In the genomic region with DNA sequence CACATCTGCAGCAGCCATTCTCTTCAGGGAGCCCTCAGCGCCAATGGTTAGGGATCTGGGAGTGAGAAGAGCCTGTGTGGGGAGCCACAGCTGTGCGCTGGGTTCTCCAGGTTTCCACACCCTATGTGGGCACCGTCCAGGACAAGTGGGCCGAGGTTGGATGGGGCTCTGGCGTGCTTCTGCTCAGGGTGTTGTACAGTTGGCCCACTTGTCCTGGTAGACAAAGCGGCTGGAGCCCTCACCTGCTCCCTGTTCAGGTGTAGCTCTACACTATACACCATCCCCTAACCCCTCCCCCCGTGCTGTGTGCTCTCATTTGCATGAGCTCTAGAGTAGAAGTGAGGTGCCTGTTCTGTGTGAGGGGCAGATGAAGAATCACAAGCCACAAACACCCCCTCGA, we compare ENCODE assay signal across 13 cellular contexts. TPM values are rescaled to one million over a fixed set of nuclear protein-coding genes. Genes with fewer than 3 reads are reported as not detected.
DNase-seq lines count a peak whose midpoint lies in the region; ATAC-seq and TF ChIP-seq lines count a peak whose summit lies in the region.
"Had no signal": no experiment of that assay in that cellular context is flagged by ENCODE, and none has a peak within 500 bp of the region (broad histone marks: within the 10 kb centered on the region; RNA-seq: fewer than 3 reads in every experiment).

No MANE protein-coding gene starts in this region.

- H3K27me3 Mint-ChIP-seq in T-helper 17 cell = no peaks in the 10 kb centered on the region
- no peaks in the 10 kb centered on the region for H3K27me3 Mint-ChIP-seq in osteocyte (ENCODE audit: unreplicated experiment)

- intact Hi-C loops in Right ventricle myocardium superior (cut with DNase I) = no loop called here

- DNase-seq in right atrium auricular region (ENCODE audit: low spot score) = peak; percentile 32
- no peak for DNase-seq in Right ventricle myocardium superior
- DNase-seq in T-helper 17 cell = no peak
- DNase-seq in osteocyte (ENCODE audit: extremely low spot score, unreplicated experiment) = peak; percentile 78
- DNase-seq in amniotic stem cell (lab: John Stamatoyannopoulos, UW) = no peak
- no peak for DNase-seq in stimulated activated CD4-positive, alpha-beta T cell treated with anti-CD3 and anti-CD28 coated beads, Interleukin-12 subunit alpha, Interleukin-12 subunit beta, amount 100 ng/mL, for 4 hours
- DNase-seq in 8988T = no peak
- DNase-seq: BE2C, DMS53, H7, IMR-90 had no signal

- H3K27ac ChIP-seq in right atrium auricular region = no peak overlapping the region
- H3K27ac ChIP-seq: A549 had no signal

- TF ChIP-seq CTCF in right atrium auricular region (IDR thresholded peaks at IDR 0.05) = no peak
- no peak for TF ChIP-seq CTCF in osteocyte (IDR thresholded peaks at IDR 0.05)

- H3K36me3 Mint-ChIP-seq in T-helper 17 cell (ENCODE audit: low read depth) (peaks cover 12% of the 10 kb centered on the region), osteocyte (ENCODE audit: unreplicated experiment) (peaks cover 45% of the 10 kb centered on the region)

- H3K4me1 ChIP-seq in right atrium auricular region = peaks cover 2 to 19% of the 10 kb centered on the region in 2 donors
- H3K4me1 ChIP-seq: BE2C had no signal

- peaks cover 64% of the 10 kb centered on the region for H3K36me3 ChIP-seq in right atrium auricular region

- H3K4me3 Mint-ChIP-seq in T-helper 17 cell (no peak overlapping the region), osteocyte (ENCODE audit: unreplicated experiment) (no peak overlapping the region)
- H3K4me3 Mint-ChIP-seq: GM23338 had no signal

- no peaks in the 10 kb centered on the region for H3K27me3 ChIP-seq in right atrium auricular region
- H3K27me3 ChIP-seq: BE2C had no signal

- H3K9me3 Mint-ChIP-seq in osteocyte (ENCODE audit: unreplicated experiment) = no peaks in the 10 kb centered on the region
- H3K9me3 Mint-ChIP-seq: GM23338 had no signal

- peaks cover 40% of the 10 kb centered on the region for H3K4me1 Mint-ChIP-seq in T-helper 17 cell
- H3K4me1 Mint-ChIP-seq in osteocyte (ENCODE audit: unreplicated experiment) = peaks cover 17% of the 10 kb centered on the region

- H3K27ac Mint-ChIP-seq in T-helper 17 cell (peak overlapping the region; percentile 24), osteocyte (ENCODE audit: unreplicated experiment) (no peak overlapping the region)
- H3K27ac Mint-ChIP-seq: GM23338 had no signal

- H3K9me3 ChIP-seq in right atrium auricular region (no peaks in the 10 kb centered on the region), T-helper 17 cell (ENCODE audit: control insufficient read depth, low read length, poor library complexity, severe bottlenecking) (no peaks in the 10 kb centered on the region)
- H3K9me3 ChIP-seq: A549, BE2C had no signal

- no peak for ATAC-seq in Right ventricle myocardium superior (ENCODE audit: poor library complexity)
- ATAC-seq in T-helper 17 cell = no peak
- ATAC-seq: A549, GM23338 had no signal

- H3K4me3 ChIP-seq in right atrium auricular region = no peak overlapping the region
- H3K4me3 ChIP-seq: A549, GM23338 had no signal

RNA-seq across cellular contexts. Expression of gene SH3BP5L, which starts 12.2 kb away (rescaled TPM):
- total RNA-seq in right atrium auricular region (10 to 100 TPM; 13.6 to 18.5 TPM), Right ventricle myocardium superior (19.8 TPM), T-helper 17 cell (10 to 100 TPM; 13.3 to 20.0 TPM), osteocyte (32.4 and 33.2 TPM in 2 replicates)

RNA-seq across cellular contexts. Expression of gene ZNF672, which starts 24.5 kb away (rescaled TPM):
- 10 to 100 TPM; 55.3 to 59.1 TPM for total RNA-seq in right atrium auricular region
- total RNA-seq in Right ventricle myocardium superior = 41.7 TPM
- 10 to 100 TPM; 23.1 to 28.8 TPM for total RNA-seq in T-helper 17 cell
- total RNA-seq in osteocyte = 21.1 and 24.1 TPM in 2 replicates

RNA-seq across cellular contexts. Expression of gene ZNF692, which starts 45.3 kb away (rescaled TPM):
- total RNA-seq in right atrium auricular region (10 to 100 TPM in 1 of 2 donors, 1 to 10 TPM in 1; 9.7 to 11.8 TPM), Right ventricle myocardium superior (20.4 TPM), T-helper 17 cell (10 to 100 TPM; 35.0 to 41.4 TPM), osteocyte (32.1 and 39.9 TPM in 2 replicates)

RNA-seq across cellular contexts. Expression of gene LYPD8, which starts 58.0 kb away (rescaled TPM):
- total RNA-seq in right atrium auricular region (not detected), Right ventricle myocardium superior (not detected), T-helper 17 cell (not detected), osteocyte (not detected in 2 replicates)
- total RNA-seq: GM23338, H7, IMR-90 had no signal

Comparison
In these comparisons a context has a peak if more than half of its experiments do, and no peak if none do; other contexts are left out.
1. DNase-seq: peak in right atrium auricular region (single experiment) and osteocyte (single experiment); none in Right ventricle myocardium superior (single experiment), T-helper 17 cell (0 of 3), amniotic stem cell (single experiment), stimulated activated CD4-positive, alpha-beta T cell treated with anti-CD3 and anti-CD28 coated beads, Interleukin-12 subunit alpha, Interleukin-12 subunit beta, amount 100 ng/mL, for 4 hours (single experiment) and 8988T (single experiment).